ENCODE assay signal across 1 cellular context in the genomic region with DNA sequence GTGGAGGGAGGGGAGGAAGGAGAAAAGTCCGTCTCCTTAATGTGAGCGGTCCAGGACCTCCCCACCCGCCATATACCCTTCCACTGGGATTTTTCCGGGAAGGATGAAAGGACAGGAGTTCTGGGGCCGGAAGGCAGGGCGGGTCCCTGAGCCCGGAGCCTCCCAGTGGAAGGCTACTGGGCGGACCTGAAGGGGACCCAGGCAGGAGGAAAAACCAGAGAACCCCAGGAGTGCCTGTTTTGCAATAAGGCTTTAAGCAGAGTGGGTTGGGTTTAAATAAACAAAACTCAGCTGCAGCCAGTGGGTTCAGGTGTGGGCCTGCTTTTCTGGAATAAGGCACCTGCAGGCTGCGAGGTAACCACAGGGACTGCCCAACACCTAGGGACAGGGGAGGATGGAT.
TF ChIP-seq lines count a peak whose summit lies in the region.

No MANE protein-coding gene starts in this region.

TF ChIP-seq in GM23338, 12 proteins besides CTCF, POLR2A, EP300 and RAD21 (continued from another document):
- TF ChIP-seq, protein P1, sequence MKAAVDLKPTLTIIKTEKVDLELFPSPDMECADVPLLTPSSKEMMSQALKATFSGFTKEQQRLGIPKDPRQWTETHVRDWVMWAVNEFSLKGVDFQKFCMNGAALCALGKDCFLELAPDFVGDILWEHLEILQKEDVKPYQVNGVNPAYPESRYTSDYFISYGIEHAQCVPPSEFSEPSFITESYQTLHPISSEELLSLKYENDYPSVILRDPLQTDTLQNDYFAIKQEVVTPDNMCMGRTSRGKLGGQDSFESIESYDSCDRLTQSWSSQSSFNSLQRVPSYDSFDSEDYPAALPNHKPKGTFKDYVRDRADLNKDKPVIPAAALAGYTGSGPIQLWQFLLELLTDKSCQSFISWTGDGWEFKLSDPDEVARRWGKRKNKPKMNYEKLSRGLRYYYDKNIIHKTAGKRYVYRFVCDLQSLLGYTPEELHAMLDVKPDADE (IDR thresholded peaks at IDR 0.05), result no peak
- no peak for TF ChIP-seq STAT1 (IDR thresholded peaks at IDR 0.05; ENCODE audit: unreplicated experiment)
- TF ChIP-seq CREB1 (CRISPR knock-in tag; IDR thresholded peaks at IDR 0.05; ENCODE audit: low read depth), result no peak
- TF ChIP-seq EZH2 (IDR thresholded peaks at IDR 0.05; ENCODE audit: low read depth, unreplicated experiment), result no peak
- no peak for TF ChIP-seq ZNF114 (CRISPR knock-in tag; IDR thresholded peaks at IDR 0.05)
